In genomic region chrX:123085311-123085940, GRCh38 we compare ENCODE assay signal across 19 cellular contexts.
DNase-seq lines count a peak whose midpoint lies in the region; TF ChIP-seq lines count a peak whose summit lies in the region.
"Had no signal": no experiment of that assay in that cellular context is flagged by ENCODE, and none has a peak within 500 bp of the region (broad histone marks: within the 10 kb centered on the region; RNA-seq: fewer than 3 reads in every experiment).

No MANE protein-coding gene starts in this region.

- WGBS in lower leg skin, 2 donors = 86 to 89% methylated on average over 5 of the region's 5 CpGs

- H3K9me3 ChIP-seq in subcutaneous abdominal adipose tissue (ENCODE audit: control insufficient read depth in 5 of 5, low read length in 5 of 5) = peaks cover 0 to 3% (median 0%) of the 10 kb centered on the region in 5 donors
- H3K9me3 ChIP-seq: Peyer's patch, testis, vagina had no signal

- H3K27ac ChIP-seq in brain microvascular endothelial cell (peak overlapping the region; percentile 84), subcutaneous abdominal adipose tissue (ENCODE audit: low read depth, low read length) (peak overlapping the region; percentile 68)
- H3K27ac ChIP-seq: Peyer's patch, skin epidermis, testis, vagina had no signal

- peaks cover 0 to 24% (median 4%) of the 10 kb centered on the region in 5 donors for H3K4me1 ChIP-seq in subcutaneous abdominal adipose tissue (ENCODE audit: control insufficient read depth in 5 of 5, insufficient read depth in 5 of 5, low read length in 5 of 5)
- H3K4me1 ChIP-seq: Peyer's patch, testis, vagina had no signal

- no peak overlapping the region for H3K9ac ChIP-seq in subcutaneous abdominal adipose tissue (ENCODE audit: low read length in 5 of 5)

- H3K27me3 ChIP-seq in H7 (ENCODE audit: control insufficient read depth, insufficient read depth, low read length) (no peaks in the 10 kb centered on the region), brain microvascular endothelial cell (replicated peaks) (no peaks in the 10 kb centered on the region), subcutaneous abdominal adipose tissue (ENCODE audit: control insufficient read depth in 5 of 5, insufficient read depth in 4 of 5, low read length in 5 of 5) (no peaks in the 10 kb centered on the region)
- H3K27me3 ChIP-seq: Peyer's patch, testis, vagina had no signal

- no peak for TF ChIP-seq POLR2A in lower leg skin (IDR thresholded peaks at IDR 0.05)

- H3K36me3 ChIP-seq in H7 (replicated peaks; ENCODE audit: control insufficient read depth, insufficient read depth, low read length) = no peaks in the 10 kb centered on the region
- H3K36me3 ChIP-seq in brain microvascular endothelial cell (replicated peaks) = no peaks in the 10 kb centered on the region
- no peaks in the 10 kb centered on the region for H3K36me3 ChIP-seq in subcutaneous abdominal adipose tissue (ENCODE audit: control insufficient read depth in 5 of 5, insufficient read depth in 5 of 5, low read length in 5 of 5)
- H3K36me3 ChIP-seq: Peyer's patch, vagina had no signal

- no peak for TF ChIP-seq CTCF in brain microvascular endothelial cell (IDR thresholded peaks at IDR 0.05; ENCODE audit: low read depth, low read length, missing control alignments)
- TF ChIP-seq CTCF in lower leg skin (IDR thresholded peaks at IDR 0.05) = no peak

- in situ Hi-C loops in brain microvascular endothelial cell (cut with HindIII; ENCODE audit: low pct_ligation_motif_present, low sequenced_read_pairs) = no loop called here

- H3K4me3 ChIP-seq in H7 (ENCODE audit: insufficient read depth, low read depth, low read length) (no peak overlapping the region), brain microvascular endothelial cell (ENCODE audit: low read depth, low read length) (no peak overlapping the region), subcutaneous abdominal adipose tissue (ENCODE audit: low read depth in 1 of 5, low read length in 5 of 5) (no peak overlapping the region), lower leg skin (ENCODE audit: low read depth, poor library complexity, severe bottlenecking) (no peak overlapping the region)
- H3K4me3 ChIP-seq: Peyer's patch, skin epidermis, testis, vagina had no signal

- intact Hi-C loops in lower leg skin (cut with DNase I; ENCODE audit: low total_unique reads) = no loop called here

- DNase-seq in H7 (peak; percentile 5), brain microvascular endothelial cell (peak; percentile 37), kidney tubule cell (ENCODE audit: low spot score) (peak; percentile 48), lower leg skin (ENCODE audit: low spot score in 2 of 2) (no peak), epidermal melanocyte (ENCODE audit: insufficient read length, low spot score) (no peak), NCI-H2107 (lab: John Stamatoyannopoulos, UW) (no peak)
- DNase-seq: activated CD4-positive, alpha-beta T cell treated with anti-CD3 and anti-CD28 coated beads, Interleukin-2, amount 10 ng/mL, durations not matched to agents 7 days and 5 days; activated CD8-positive, alpha-beta memory T cell treated with anti-CD3 and anti-CD28 coated beads, Interleukin-2, amount 10 ng/mL, durations not matched to agents 7 days and 5 days; aorta; DMS79; NCI-H1105; NCI-H2029 treated with DMSO at 0.1 percent for 48 hours; NCI-H446 treated with DMSO at 0.1 percent for 48 hours; Peyer's patch; stimulated activated CD4-positive, alpha-beta T cell treated with anti-CD3 and anti-CD28 coated beads, Interleukin-2, amount 100 ng/mL, for 24 hours; testis had no signal

Comparison
In these comparisons a context has a peak if more than half of its experiments do, and no peak if none do; other contexts are left out.
1. DNase-seq: peak in H7 (single experiment), brain microvascular endothelial cell (single experiment) and kidney tubule cell (single experiment); none in lower leg skin (0 of 2), epidermal melanocyte (single experiment) and NCI-H2107 (single experiment).